In the genomic region with DNA sequence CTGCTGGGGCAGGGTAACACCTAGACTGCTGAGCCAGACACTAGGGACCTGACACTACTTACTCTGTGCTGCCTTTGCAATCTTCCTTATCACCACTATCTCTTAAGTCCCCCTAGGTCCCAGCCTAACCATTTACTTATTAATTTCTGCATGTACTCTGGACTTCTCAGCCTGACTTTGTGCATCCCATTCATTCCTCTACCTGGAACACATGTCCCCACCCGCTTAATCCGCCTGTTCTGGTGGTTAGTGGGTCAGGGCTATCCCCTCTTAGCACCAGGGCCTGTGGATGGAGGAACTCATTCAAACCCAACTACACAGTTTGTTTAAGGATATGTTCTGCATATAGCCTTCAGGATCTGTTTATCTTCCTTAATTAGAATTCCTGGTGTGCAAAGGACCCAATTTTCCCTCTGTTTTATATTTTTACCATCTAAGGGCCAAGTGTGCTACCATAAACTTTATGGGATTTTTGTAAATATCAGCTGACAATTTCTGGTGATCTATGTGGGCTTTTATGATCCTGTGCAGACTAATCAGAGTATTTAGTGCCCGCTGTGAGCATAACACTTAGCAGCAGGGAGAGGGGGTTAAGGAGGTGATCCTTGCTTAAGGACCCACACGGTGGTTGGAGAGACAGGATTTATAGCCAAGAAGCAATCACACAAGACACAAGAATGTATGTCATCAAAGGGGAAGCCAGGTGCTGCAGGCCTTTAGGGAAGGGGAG, we compare ENCODE assay signal across 22 cellular contexts. TPM values are rescaled to one million over a fixed set of nuclear protein-coding genes. Genes with fewer than 3 reads are reported as not detected.
"Had no signal": no experiment of that assay in that cellular context is flagged by ENCODE, and none has a peak within 500 bp of the region (broad histone marks: within the 10 kb centered on the region; RNA-seq: fewer than 3 reads in every experiment).

No MANE protein-coding gene starts in this region.

- H3K4me1 Mint-ChIP-seq: stimulated activated naive CD8-positive, alpha-beta T cell treated with anti-CD3 and anti-CD28 coated beads, Interleukin-15, amount 100 ng/mL, for 72 hours had no signal

- ATAC-seq: left lobe of liver; lower lobe of right lung; mucosa of descending colon; psoas muscle; stimulated activated naive CD8-positive, alpha-beta T cell treated with anti-CD3 and anti-CD28 coated beads, Interleukin-15, amount 100 ng/mL, for 72 hours; T-helper 17 cell had no signal

- H3K9me3 Mint-ChIP-seq: activated CD4-positive, alpha-beta memory T cell treated with anti-CD3 and anti-CD28 coated beads for 36 hours; neural progenitor cell; stimulated activated naive CD8-positive, alpha-beta T cell treated with anti-CD3 and anti-CD28 coated beads, Interleukin-15, amount 100 ng/mL, for 72 hours had no signal

- H3K36me3 Mint-ChIP-seq: activated CD4-positive, alpha-beta memory T cell treated with anti-CD3 and anti-CD28 coated beads for 36 hours; neural progenitor cell had no signal

- H3K4me3 ChIP-seq: coronary artery, lower lobe of right lung, mucosa of descending colon, neural progenitor cell, psoas muscle, right atrium auricular region, tibial artery had no signal

- H3K27ac Mint-ChIP-seq: activated CD4-positive, alpha-beta memory T cell treated with anti-CD3 and anti-CD28 coated beads for 36 hours; neural progenitor cell; stimulated activated naive CD8-positive, alpha-beta T cell treated with anti-CD3 and anti-CD28 coated beads, Interleukin-15, amount 100 ng/mL, for 72 hours; T-helper 17 cell had no signal

- H3K9me3 ChIP-seq: lower lobe of right lung, mucosa of descending colon, psoas muscle, right atrium auricular region, tibial artery had no signal

- H3K36me3 ChIP-seq: lower lobe of right lung, neural progenitor cell, right atrium auricular region, tibial artery had no signal

- H3K4me3 Mint-ChIP-seq: activated CD4-positive, alpha-beta memory T cell treated with anti-CD3 and anti-CD28 coated beads for 36 hours; neural progenitor cell; stimulated activated naive CD8-positive, alpha-beta T cell treated with anti-CD3 and anti-CD28 coated beads, Interleukin-15, amount 100 ng/mL, for 72 hours; T-helper 17 cell had no signal

- H3K27ac ChIP-seq: coronary artery, lower lobe of right lung, neural progenitor cell, psoas muscle, right atrium auricular region, tibial artery had no signal

- DNase-seq: activated CD4-positive, alpha-beta memory T cell treated with anti-CD3 and anti-CD28 coated beads for 36 hours; activated CD4-positive, alpha-beta T cell treated with anti-CD3 and anti-CD28 coated beads for 48 hours; activated naive CD4-positive, alpha-beta T cell treated with Interleukin-2 at 50 U/mL for 16 hours; activated T-cell treated with anti-CD3 and anti-CD28 coated beads, Interleukin-2, amount 50 U/mL, for 48 hours; amygdala; cerebellar nuclear complex; foreskin fibroblast; kidney; lower lobe of right lung; mesendoderm; mucosa of descending colon; psoas muscle; stimulated activated CD4-positive, alpha-beta T cell treated with anti-CD3 and anti-CD28 coated beads, Interleukin-12 subunit alpha, Interleukin-12 subunit beta, amount 100 ng/mL, for 4 hours; stimulated activated CD4-positive, alpha-beta T cell treated with anti-CD3 and anti-CD28 coated beads, Interleukin-4, amount 100 ng/mL, for 4 hours; stimulated activated naive CD8-positive, alpha-beta T cell treated with anti-CD3 and anti-CD28 coated beads, Interleukin-15, amount 100 ng/mL, for 72 hours; T-helper 17 cell; tibial artery had no signal

- H3K27me3 ChIP-seq: right atrium auricular region had no signal

RNA-seq across cellular contexts. Expression of a gene that starts 4.8 kb away (rescaled TPM):
- total RNA-seq: glomerular endothelial cell had no signal
